ENCODE assay signal across 15 cellular contexts in the genomic region with DNA sequence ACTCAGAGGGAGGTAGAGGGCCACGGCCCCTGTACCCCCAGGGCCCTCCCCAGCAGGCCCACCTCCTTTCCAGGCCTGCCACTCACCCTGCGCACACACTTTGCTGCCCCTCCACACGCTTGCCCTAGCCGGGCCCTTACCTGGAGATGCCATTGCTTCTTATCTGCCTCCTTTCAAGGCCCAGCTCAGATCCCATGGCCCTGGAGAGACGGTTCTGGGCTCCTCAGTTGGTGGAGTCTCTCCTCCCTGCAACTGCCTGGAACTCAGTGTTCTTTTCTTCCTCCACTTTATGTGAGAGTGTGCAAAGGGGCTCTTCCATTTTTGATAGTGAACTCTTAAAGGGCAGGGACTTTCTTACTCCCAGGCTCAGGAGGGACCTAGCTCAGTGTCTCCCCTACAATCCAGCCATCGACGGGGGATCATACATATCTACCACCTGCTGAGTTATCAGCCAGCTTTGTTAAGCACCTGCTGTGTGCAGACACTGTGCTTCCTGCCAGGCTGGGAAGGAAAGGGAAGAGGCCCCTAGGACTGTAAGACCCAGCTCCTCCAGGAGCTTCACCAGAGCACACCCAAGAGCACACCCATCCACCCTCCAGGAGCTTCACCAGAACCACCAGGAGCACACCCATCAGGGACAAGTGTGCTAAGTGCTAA.
A peak's percentile ranks its signal among the peaks of the same experiment; 100 is the strongest.
DNase-seq lines count a peak whose midpoint lies in the region; ATAC-seq and TF ChIP-seq lines count a peak whose summit lies in the region.
"Had no signal": no experiment of that assay in that cellular context is flagged by ENCODE, and none has a peak within 500 bp of the region (broad histone marks: within the 10 kb centered on the region; RNA-seq: fewer than 3 reads in every experiment).

No MANE protein-coding gene starts in this region.

- peak; percentile 13 for DNase-seq in activated CD8-positive, alpha-beta T cell treated with anti-CD3 and anti-CD28 coated beads, Interleukin-2, amount 10 ng/mL, durations not matched to agents 7 days and 5 days
- no peak for DNase-seq in activated CD8-positive, alpha-beta T cell treated with anti-CD3 and anti-CD28 coated beads for 36 hours
- DNase-seq in GM13976 (ENCODE audit: low spot score) (peak; percentile 12), neural crest cell (ENCODE audit: low read depth, low spot score) (no peak), inferior parietal cortex (ENCODE audit: extremely low spot score) (no peak), NCI-H2227 (lab: John Stamatoyannopoulos, UW; ENCODE audit: unreplicated experiment) (no peak), NCI-H2196 (lab: John Stamatoyannopoulos, UW; ENCODE audit: unreplicated experiment) (no peak)
- DNase-seq in activated CD8-positive, alpha-beta memory T cell treated with anti-CD3 and anti-CD28 coated beads, Interleukin-2, amount 50 U/mL, for 48 hours: peak; percentile 38
- DNase-seq: DMS 273 treated with DMSO at 0.1 percent for 48 hours; NCI-H1092; NCI-H1694 treated with DMSO at 0.1 percent for 48 hours; NCI-H526 treated with DMSO at 0.1 percent for 48 hours; NK-92 treated with Interleukin-12 subunit alpha and Interleukin-12 subunit beta, amount 100 ng/mL, for 24 hours; OCI-M1; RPMI8226 had no signal

- CTCF ChIA-PET in activated CD8-positive, alpha-beta T cell treated with anti-CD3 and anti-CD28 coated beads, Interleukin-2, amount 10 ng/mL, durations not matched to agents 7 days and 5 days (lab: Charles Lee): no interaction called here
- CTCF ChIA-PET in activated CD8-positive, alpha-beta T cell treated with anti-CD3 and anti-CD28 coated beads for 36 hours (lab: Charles Lee): no interaction called here

- POLR2A ChIA-PET in activated CD8-positive, alpha-beta T cell treated with anti-CD3 and anti-CD28 coated beads, Interleukin-2, amount 10 ng/mL, durations not matched to agents 7 days and 5 days (lab: Charles Lee): no interaction called here
- POLR2A ChIA-PET in activated CD8-positive, alpha-beta T cell treated with anti-CD3 and anti-CD28 coated beads for 36 hours (lab: Charles Lee): no interaction called here

- TF ChIP-seq CTCF in activated CD8-positive, alpha-beta T cell treated with anti-CD3 and anti-CD28 coated beads for 36 hours (IDR thresholded peaks at IDR 0.05): no peak
- TF ChIP-seq CTCF in GM13976 (IDR thresholded peaks at IDR 0.05; ENCODE audit: borderline replicate concordance, control extremely low read depth, extremely low read depth, insufficient read depth, missing control alignments) (no peak), neural crest cell (conservative IDR thresholded peaks at IDR 0.05) (no peak)

- no peak overlapping the region for H3K27ac Mint-ChIP-seq in activated CD8-positive, alpha-beta T cell treated with anti-CD3 and anti-CD28 coated beads, Interleukin-2, amount 10 ng/mL, durations not matched to agents 7 days and 5 days
- no peak overlapping the region for H3K27ac Mint-ChIP-seq in activated CD8-positive, alpha-beta T cell treated with anti-CD3 and anti-CD28 coated beads for 36 hours
- H3K27ac Mint-ChIP-seq in neural crest cell (ENCODE audit: unreplicated experiment): peak overlapping the region; percentile 59

- no peak overlapping the region for H3K4me3 Mint-ChIP-seq in activated CD8-positive, alpha-beta T cell treated with anti-CD3 and anti-CD28 coated beads, Interleukin-2, amount 10 ng/mL, durations not matched to agents 7 days and 5 days
- no peak overlapping the region for H3K4me3 Mint-ChIP-seq in activated CD8-positive, alpha-beta T cell treated with anti-CD3 and anti-CD28 coated beads for 36 hours
- no peak overlapping the region for H3K4me3 Mint-ChIP-seq in neural crest cell

- H3K9me3 Mint-ChIP-seq in activated CD8-positive, alpha-beta T cell treated with anti-CD3 and anti-CD28 coated beads, Interleukin-2, amount 10 ng/mL, durations not matched to agents 7 days and 5 days (ENCODE audit: insufficient read depth): no peaks in the 10 kb centered on the region
- no peaks in the 10 kb centered on the region for H3K9me3 Mint-ChIP-seq in activated CD8-positive, alpha-beta T cell treated with anti-CD3 and anti-CD28 coated beads for 36 hours
- no peaks in the 10 kb centered on the region for H3K9me3 Mint-ChIP-seq in neural crest cell

- in situ Hi-C loops in GM13976 (cut with MboI; ENCODE audit: low sequenced_read_pairs, unreplicated experiment): no loop called here

- no peaks in the 10 kb centered on the region for H3K4me1 Mint-ChIP-seq in activated CD8-positive, alpha-beta T cell treated with anti-CD3 and anti-CD28 coated beads, Interleukin-2, amount 10 ng/mL, durations not matched to agents 7 days and 5 days (ENCODE audit: low read depth)
- H3K4me1 Mint-ChIP-seq in activated CD8-positive, alpha-beta T cell treated with anti-CD3 and anti-CD28 coated beads for 36 hours (ENCODE audit: low read depth): no peaks in the 10 kb centered on the region
- no peaks in the 10 kb centered on the region for H3K4me1 Mint-ChIP-seq in neural crest cell

- no peaks in the 10 kb centered on the region for H3K36me3 Mint-ChIP-seq in activated CD8-positive, alpha-beta T cell treated with anti-CD3 and anti-CD28 coated beads, Interleukin-2, amount 10 ng/mL, durations not matched to agents 7 days and 5 days (ENCODE audit: low read depth)
- no peaks in the 10 kb centered on the region for H3K36me3 Mint-ChIP-seq in activated CD8-positive, alpha-beta T cell treated with anti-CD3 and anti-CD28 coated beads for 36 hours (ENCODE audit: low read depth)
- no peaks in the 10 kb centered on the region for H3K36me3 Mint-ChIP-seq in neural crest cell (ENCODE audit: low read depth)

- ATAC-seq in activated CD8-positive, alpha-beta T cell treated with anti-CD3 and anti-CD28 coated beads, Interleukin-2, amount 10 ng/mL, durations not matched to agents 7 days and 5 days: no peak
- no peak for ATAC-seq in activated CD8-positive, alpha-beta T cell treated with anti-CD3 and anti-CD28 coated beads for 36 hours

- intact Hi-C loops in activated CD8-positive, alpha-beta T cell treated with anti-CD3 and anti-CD28 coated beads for 36 hours (cut with micrococcal nuclease): no loop called here

- peaks cover 15% of the 10 kb centered on the region for H3K27me3 Mint-ChIP-seq in activated CD8-positive, alpha-beta T cell treated with anti-CD3 and anti-CD28 coated beads, Interleukin-2, amount 10 ng/mL, durations not matched to agents 7 days and 5 days (ENCODE audit: low read depth)
- peaks cover 1% of the 10 kb centered on the region for H3K27me3 Mint-ChIP-seq in activated CD8-positive, alpha-beta T cell treated with anti-CD3 and anti-CD28 coated beads for 36 hours
- H3K27me3 Mint-ChIP-seq in neural crest cell (ENCODE audit: low read depth): no peaks in the 10 kb centered on the region

Comparison
In these comparisons a context has a peak if more than half of its experiments do, and no peak if none do; other contexts are left out.
1. DNase-seq: peak in activated CD8-positive, alpha-beta T cell treated with anti-CD3 and anti-CD28 coated beads, Interleukin-2, amount 10 ng/mL, durations not matched to agents 7 days and 5 days (single experiment), GM13976 (single experiment) and activated CD8-positive, alpha-beta memory T cell treated with anti-CD3 and anti-CD28 coated beads, Interleukin-2, amount 50 U/mL, for 48 hours (single experiment); none in activated CD8-positive, alpha-beta T cell treated with anti-CD3 and anti-CD28 coated beads for 36 hours (single experiment), neural crest cell (single experiment), inferior parietal cortex (single experiment), NCI-H2227 (single experiment) and NCI-H2196 (single experiment).